16 cellular contexts compared by ENCODE assay signal in the genomic region with DNA sequence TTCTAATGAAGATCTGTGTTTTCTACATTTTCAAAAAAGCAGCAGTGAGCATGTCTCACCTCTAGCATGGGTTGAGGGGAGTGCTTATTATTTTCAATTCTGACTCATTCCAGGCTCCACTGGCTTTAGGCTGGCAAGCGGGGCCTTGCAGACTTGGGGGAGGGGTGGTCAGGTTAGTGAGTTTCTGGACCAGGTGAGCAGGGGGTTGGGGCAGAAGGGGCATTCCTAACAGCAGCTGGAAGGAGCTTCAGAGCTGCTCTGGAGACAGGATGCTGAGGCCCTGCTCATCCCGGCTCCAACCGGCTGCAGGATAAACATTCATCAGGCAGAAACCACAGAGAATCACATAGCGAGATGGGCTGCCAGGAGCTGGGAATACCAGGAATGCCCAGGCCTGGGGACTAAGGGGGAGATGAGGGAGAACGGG. TPM values are rescaled to one million over a fixed set of nuclear protein-coding genes. Genes with fewer than 3 reads are reported as not detected.
DNase-seq lines count a peak whose midpoint lies in the region; TF ChIP-seq lines count a peak whose summit lies in the region.
"Had no signal": no experiment of that assay in that cellular context is flagged by ENCODE, and none has a peak within 500 bp of the region (broad histone marks: within the 10 kb centered on the region; RNA-seq: fewer than 3 reads in every experiment).

No MANE protein-coding gene starts in this region.

- peak overlapping the region; percentile 66 for H3K27ac ChIP-seq in VCaP
- H3K27ac ChIP-seq: esophagus muscularis mucosa had no signal

- no peaks in the 10 kb centered on the region for H3K27me3 ChIP-seq in H7 (ENCODE audit: control insufficient read depth, insufficient read depth, low read length)
- H3K27me3 ChIP-seq: tibial nerve had no signal

- TF ChIP-seq CTCF in VCaP (conservative IDR thresholded peaks at IDR 0.05), result no peak

- peak; percentile 84 for DNase-seq in A172 (ENCODE audit: low spot score)
- DNase-seq in H7, result peak; percentile 57
- peak; percentile 97 for DNase-seq in kidney glomerular epithelial cell (lab: John Stamatoyannopoulos, UW)
- no peak for DNase-seq in C1 segment of cervical spinal cord (lab: John Stamatoyannopoulos, UW)
- DNase-seq in NK-92 treated with Interleukin-12 subunit alpha and Interleukin-12 subunit beta, amount 100 ng/mL, for 24 hours (lab: John Stamatoyannopoulos, UW), result no peak
- DNase-seq in SHP77 (lab: John Stamatoyannopoulos, UW), result no peak
- DNase-seq in MV-4-11 (lab: John Stamatoyannopoulos, UW), result no peak
- DNase-seq: activated effector memory CD4-positive, alpha-beta T cell treated with anti-CD3 and anti-CD28 coated beads, Interleukin-2, amount 50 U/mL, for 16 hours; immature natural killer cell; NCI-H1417 treated with DMSO at 0.1 percent for 48 hours; T-cell had no signal

- H3K4me3 ChIP-seq in H7 (ENCODE audit: insufficient read depth, low read depth, low read length), result no peak overlapping the region
- H3K4me3 ChIP-seq: esophagus muscularis mucosa, tibial nerve had no signal

- H3K36me3 ChIP-seq in H7 (replicated peaks; ENCODE audit: control insufficient read depth, insufficient read depth, low read length), result no peaks in the 10 kb centered on the region
- H3K36me3 ChIP-seq: esophagus muscularis mucosa, tibial nerve had no signal

RNA-seq across cellular contexts. Expression of a gene that starts 10.5 kb away (rescaled TPM):
- 8.5 and 11.5 TPM in 2 replicates for total RNA-seq in A172 (2014; rRNA removed; shearing (Covaris generic))
- total RNA-seq in H7 (2014; rRNA removed; shearing (Covaris generic)), result 44.9 and 116 TPM in 2 replicates
- total RNA-seq: naive thymus-derived CD8-positive, alpha-beta T cell had no signal

RNA-seq across cellular contexts. Expression of a gene that starts 19.9 kb away (rescaled TPM):
- 29.8 and 31.9 TPM in 2 replicates for total RNA-seq in A172 (2014; rRNA removed; shearing (Covaris generic))
- total RNA-seq in H7 (2014; rRNA removed; shearing (Covaris generic)), result 0.52 and 0.59 TPM in 2 replicates
- total RNA-seq: naive thymus-derived CD8-positive, alpha-beta T cell had no signal

RNA-seq across cellular contexts. Expression of a gene that starts 33.2 kb away (rescaled TPM):
- 2.7 and 2.8 TPM in 2 replicates for total RNA-seq in A172 (2014; rRNA removed; shearing (Covaris generic))
- not detected in 2 replicates for total RNA-seq in H7 (2014; rRNA removed; shearing (Covaris generic))
- total RNA-seq: naive thymus-derived CD8-positive, alpha-beta T cell; T-cell had no signal

RNA-seq across cellular contexts. Expression of a gene that starts 33.3 kb away (rescaled TPM):
- total RNA-seq in A172 (2014; rRNA removed; shearing (Covaris generic)), result not detected in 2 replicates
- not detected in 2 replicates for total RNA-seq in H7 (2014; rRNA removed; shearing (Covaris generic))
- total RNA-seq: esophagus muscularis mucosa; HT-29; naive thymus-derived CD8-positive, alpha-beta T cell; T-cell; tibial nerve had no signal

RNA-seq across cellular contexts. Expression of a gene that starts 48.1 kb away (rescaled TPM):
- total RNA-seq in A172 (2014; rRNA removed; shearing (Covaris generic)), result not detected in 2 replicates
- total RNA-seq in H7 (2014; rRNA removed; shearing (Covaris generic)), result not detected in 2 replicates
- total RNA-seq: HT-29; naive thymus-derived CD8-positive, alpha-beta T cell; T-cell had no signal

Comparison
In these comparisons a context has a peak if more than half of its experiments do, and no peak if none do; other contexts are left out.
1. DNase-seq: peak in A172 (single experiment), H7 (single experiment) and kidney glomerular epithelial cell (single experiment); none in C1 segment of cervical spinal cord (0 of 14), NK-92 treated with Interleukin-12 subunit alpha and Interleukin-12 subunit beta, amount 100 ng/mL, for 24 hours (single experiment), SHP77 (0 of 2) and MV-4-11 (single experiment).
2. RNA of a gene that starts 19.9 kb away (total RNA-seq): 29.8 to 31.9 TPM in A172; 0.52 to 0.59 TPM in H7; every median in the first group is over 10 times any median in the second.